Comparison of ENCODE assay signal across 1 cellular context in genomic region chr2:229282758-229283546, GRCh38.
TF ChIP-seq lines count a peak whose summit lies in the region.

No MANE protein-coding gene starts in this region.

TF ChIP-seq in H1, 55 proteins besides CTCF, POLR2A, EP300 and RAD21:
- no peak for TF ChIP-seq TAF7 (optimal IDR thresholded peaks at IDR 0.05; ENCODE audit: borderline replicate concordance, low read depth, low read length)
- no peak for TF ChIP-seq SUZ12 (IDR thresholded peaks at IDR 0.05; ENCODE audit: low read length)
- no peak for TF ChIP-seq HDAC6 (IDR thresholded peaks at IDR 0.05; ENCODE audit: low read depth, low read length)
- no peak for TF ChIP-seq ZNF274 (IDR thresholded peaks at IDR 0.05; ENCODE audit: borderline replicate concordance, extremely low read depth, low read length)
- TF ChIP-seq KDM5A (IDR thresholded peaks at IDR 0.05; ENCODE audit: low read length): no peak
- no peak for TF ChIP-seq CEBPB (IDR thresholded peaks at IDR 0.05; ENCODE audit: low read depth, low read length)
- TF ChIP-seq GABPA (IDR thresholded peaks at IDR 0.05; ENCODE audit: borderline replicate concordance, insufficient read depth, low read length): no peak
TF ChIP-seq in H1: peak in this region for 0.
